ENCODE assay signal across 8 cellular contexts in genomic region chr19:18282788-18283141, GRCh38. TPM values are rescaled to one million over a fixed set of nuclear protein-coding genes. Genes with fewer than 3 reads are reported as not detected.
DNase-seq lines count a peak whose midpoint lies in the region; ATAC-seq and TF ChIP-seq lines count a peak whose summit lies in the region.

No MANE protein-coding gene starts in this region.

- no peak overlapping the region for H3K4me2 ChIP-seq in mesendoderm (ENCODE audit: low read length)

- H3K79me2 ChIP-seq in mesendoderm (ENCODE audit: control insufficient read depth, insufficient read depth, low read length) = peaks cover 33% of the 10 kb centered on the region

- no peak overlapping the region for H4K5ac ChIP-seq in mesendoderm (ENCODE audit: low read length)

- intact Hi-C loops in Right ventricle myocardium superior (cut with DNase I) = no loop called here
- intact Hi-C loops in vagina (cut with DNase I) = no loop called here

- H3K56ac ChIP-seq in mesendoderm (ENCODE audit: low read length) = peak overlapping the region; percentile 97

- ATAC-seq in Right ventricle myocardium superior (ENCODE audit: poor library complexity) = no peak
- ATAC-seq in HG02970 (IDR thresholded peaks at IDR 0.05; ENCODE audit: low FRiP score, unreplicated experiment) = no peak

- H2BK15ac ChIP-seq in mesendoderm (replicated peaks; ENCODE audit: low read depth) = no peak overlapping the region

- H3K27ac ChIP-seq in right atrium auricular region = peak overlapping the region; percentile 97 to 98
- H3K27ac ChIP-seq in adipose tissue (ENCODE audit: low read depth, low read length) = peak overlapping the region; percentile 99
- peak overlapping the region; percentile 99 for H3K27ac ChIP-seq in mesendoderm (ENCODE audit: low read depth, low read length)
- H3K27ac ChIP-seq in vagina = peak overlapping the region; percentile 100

- H3K4me1 ChIP-seq in right atrium auricular region = peaks cover 0 to 37% of the 10 kb centered on the region in 2 donors
- H3K4me1 ChIP-seq in mesendoderm (ENCODE audit: control insufficient read depth, low read depth, low read length) = peaks cover 9% of the 10 kb centered on the region
- peaks cover 40% of the 10 kb centered on the region for H3K4me1 ChIP-seq in vagina

- WGBS in adipose tissue, 3 donors = 50 to 65% (median 57%) methylated on average over 4 of the region's 4 CpGs
- WGBS in mesendoderm (ENCODE audit: extremely low coverage, insufficient coverage, low lambda C conversion rate) = no CpG with 5 or more reads among the region's 4 CpGs

- peak overlapping the region; percentile 51 for H3K18ac ChIP-seq in mesendoderm (ENCODE audit: low read length)

- no peak overlapping the region for H3K23ac ChIP-seq in mesendoderm (ENCODE audit: low read length)

- peak overlapping the region; percentile 40 for H2BK5ac ChIP-seq in mesendoderm (ENCODE audit: low read length)

- H3K4ac ChIP-seq in mesendoderm (ENCODE audit: low read depth, low read length) = no peak overlapping the region

- no peak for TF ChIP-seq CTCF in right atrium auricular region (IDR thresholded peaks at IDR 0.05)
- TF ChIP-seq CTCF in vagina (IDR thresholded peaks at IDR 0.05) = no peak

- H3K4me3 ChIP-seq in right atrium auricular region (peak overlapping the region in 1 of 2 donors; percentile 58), mesendoderm (ENCODE audit: low read length) (no peak overlapping the region), vagina (peak overlapping the region; percentile 62 to 67)

- H3K79me1 ChIP-seq in mesendoderm (ENCODE audit: low read length) = peaks cover 10% of the 10 kb centered on the region

- no peak overlapping the region for H2BK120ac ChIP-seq in mesendoderm (ENCODE audit: low read depth, low read length)

- H4K8ac ChIP-seq in mesendoderm (ENCODE audit: low read depth, low read length) = no peak overlapping the region

- no peak for TF ChIP-seq POLR2A in vagina (IDR thresholded peaks at IDR 0.05)

- H3K27me3 ChIP-seq in right atrium auricular region (no peaks in the 10 kb centered on the region), mesendoderm (ENCODE audit: insufficient read depth, low read length, poor library complexity) (no peaks in the 10 kb centered on the region), vagina (no peaks in the 10 kb centered on the region)

- peaks cover 23% of the 10 kb centered on the region for H3K36me3 ChIP-seq in right atrium auricular region
- H3K36me3 ChIP-seq in mesendoderm (ENCODE audit: control insufficient read depth, insufficient read depth, low read length) = peaks cover 5% of the 10 kb centered on the region
- no peaks in the 10 kb centered on the region for H3K36me3 ChIP-seq in vagina

- no peaks in the 10 kb centered on the region for H3K9me3 ChIP-seq in right atrium auricular region
- H3K9me3 ChIP-seq in vagina = no peaks in the 10 kb centered on the region

- DNase-seq in right atrium auricular region (ENCODE audit: low spot score) (no peak), Right ventricle myocardium superior (no peak), mesendoderm (peak; percentile 18), vagina (ENCODE audit: extremely low spot score in 2 of 2) (no peak), middle frontal gyrus (ENCODE audit: extremely low spot score, low spot score) (no peak), NCI-H2171 treated with DMSO at 0.1 percent for 48 hours (lab: John Stamatoyannopoulos, UW) (no peak)

- peak overlapping the region; percentile 92 for H3K9ac ChIP-seq in mesendoderm (ENCODE audit: low read length)

- H2AK5ac ChIP-seq in mesendoderm (ENCODE audit: low read length) = no peak overlapping the region

RNA-seq across cellular contexts. Expression of gene JUND, which starts 1.3 kb away (rescaled TPM):
- total RNA-seq in right atrium auricular region = 100 to 1,000 TPM; 240 to 420 TPM
- 107 TPM for total RNA-seq in Right ventricle myocardium superior
- 100 to 1,000 TPM; 165 to 392 (median 214) TPM for polyA plus RNA-seq in adipose tissue
- polyA plus RNA-seq in mesendoderm (2013, experiment 1 of 2) = 70.9 TPM
- 72.9 TPM for polyA plus RNA-seq in mesendoderm (2013, experiment 2 of 2)
- 531 TPM for total RNA-seq in vagina

RNA-seq across cellular contexts. Expression of gene IQCN, which starts 8.5 kb away (rescaled TPM):
- total RNA-seq in right atrium auricular region = 1 to 10 TPM in 1 of 2 donors, under 1 TPM in 1; 0.52 to 1.5 TPM
- total RNA-seq in Right ventricle myocardium superior = 0.35 TPM
- 10 to 100 TPM in 1 of 3 donors, 1 to 10 TPM in 2; 1.3 to 11.2 (median 1.7) TPM for polyA plus RNA-seq in adipose tissue
- 0.06 TPM for polyA plus RNA-seq in mesendoderm (2013, experiment 1 of 2)
- 0.07 TPM for polyA plus RNA-seq in mesendoderm (2013, experiment 2 of 2)
- 4.4 TPM for total RNA-seq in vagina

RNA-seq across cellular contexts. Expression of gene LSM4, which starts 40.1 kb away (rescaled TPM):
- total RNA-seq in right atrium auricular region (10 to 100 TPM; 68.5 to 97.3 TPM), Right ventricle myocardium superior (103 TPM), vagina (54.3 TPM)
- 100 to 1,000 TPM in 2 of 3 donors, 10 to 100 TPM in 1; 46.3 to 118 (median 100) TPM for polyA plus RNA-seq in adipose tissue
- 236 TPM for polyA plus RNA-seq in mesendoderm (2013, experiment 1 of 2)
- polyA plus RNA-seq in mesendoderm (2013, experiment 2 of 2) = 226 TPM

RNA-seq across cellular contexts. Expression of gene PDE4C, which starts 56.5 kb away (rescaled TPM):
- total RNA-seq in right atrium auricular region (1 to 10 TPM in 1 of 2 donors, not detected in 1; 1.4 TPM), Right ventricle myocardium superior (1.8 TPM), vagina (0.98 TPM)
- 1 to 10 TPM in 1 of 3 donors, under 1 TPM in 2; 0.20 to 4.0 (median 0.22) TPM for polyA plus RNA-seq in adipose tissue
- polyA plus RNA-seq in mesendoderm (2013, experiment 1 of 2) = 0.14 TPM
- 0.03 TPM for polyA plus RNA-seq in mesendoderm (2013, experiment 2 of 2)

RNA-seq across cellular contexts. Expression of gene PGPEP1, which starts 57.6 kb away (rescaled TPM):
- 10 to 100 TPM; 16.4 to 20.6 TPM for total RNA-seq in right atrium auricular region
- total RNA-seq in Right ventricle myocardium superior = 33.6 TPM
- polyA plus RNA-seq in adipose tissue = 10 to 100 TPM in 2 of 3 donors, 1 to 10 TPM in 1; 9.1 to 17.2 (median 14.5) TPM
- 20.5 TPM for polyA plus RNA-seq in mesendoderm (2013, experiment 1 of 2)
- 23.0 TPM for polyA plus RNA-seq in mesendoderm (2013, experiment 2 of 2)
- 27.5 TPM for total RNA-seq in vagina
